In genomic region chr6:132365319-132365907, GRCh38 we compare ENCODE assay signal across 1 cellular context.
TF ChIP-seq lines count a peak whose summit lies in the region.

No MANE protein-coding gene starts in this region.

TF ChIP-seq in GM12878, 131 proteins besides CTCF, POLR2A, EP300 and RAD21 (continued from another document and continues in another):
- no peak; the same call in 1 of the 2 replicates for TF ChIP-seq REST (IDR thresholded peaks at IDR 0.05; ENCODE audit: low read depth, low read length)
- TF ChIP-seq IKZF2 (IDR thresholded peaks at IDR 0.05): peak; percentile 95 to 97
- no peak for TF ChIP-seq RFX5 (IDR thresholded peaks at IDR 0.05; ENCODE audit: low read depth, low read length)
- no peak for TF ChIP-seq RB1 (IDR thresholded peaks at IDR 0.05; ENCODE audit: borderline replicate concordance)
- TF ChIP-seq ZNF622 (IDR thresholded peaks at IDR 0.05): no peak
- TF ChIP-seq KDM1A (IDR thresholded peaks at IDR 0.05; ENCODE audit: borderline replicate concordance): no peak
- no peak for TF ChIP-seq POLR2AphosphoS2 (IDR thresholded peaks at IDR 0.05; ENCODE audit: low read depth, low read length)
- no peak for TF ChIP-seq SREBF2 (IDR thresholded peaks at IDR 0.05; ENCODE audit: low read length)
- TF ChIP-seq ZBTB40 (IDR thresholded peaks at IDR 0.05; ENCODE audit: borderline replicate concordance): no peak
- peak; percentile 84; the same call in 1 of the 2 replicates for TF ChIP-seq BACH1 (IDR thresholded peaks at IDR 0.05; ENCODE audit: borderline replicate concordance)
- TF ChIP-seq STAT1 (conservative IDR thresholded peaks at IDR 0.05): no peak
- no peak for TF ChIP-seq BCLAF1 (IDR thresholded peaks at IDR 0.05)
- peak; percentile 79 for TF ChIP-seq MEF2B (IDR thresholded peaks at IDR 0.05; ENCODE audit: partially characterized antibody, poor library complexity, severe bottlenecking)
- no peak for TF ChIP-seq CEBPZ (IDR thresholded peaks at IDR 0.05; ENCODE audit: low read depth, low read length)
- TF ChIP-seq PAX5 (IDR thresholded peaks at IDR 0.05; ENCODE audit: borderline replicate concordance, low read depth, low read length): peak; percentile 89
- no peak for TF ChIP-seq SIN3A (IDR thresholded peaks at IDR 0.05; ENCODE audit: low read depth, low read length)
- TF ChIP-seq NR2F1 (conservative IDR thresholded peaks at IDR 0.05): peak; percentile 89
- no peak for TF ChIP-seq YBX1 (IDR thresholded peaks at IDR 0.05)
- TF ChIP-seq JUND (IDR thresholded peaks at IDR 0.05; ENCODE audit: low read depth, low read length): peak; percentile 76; the same call in 1 of the 2 replicates
- peak; percentile 99 for TF ChIP-seq ZNF217 (IDR thresholded peaks at IDR 0.05)
- no peak for TF ChIP-seq ZNF687 (IDR thresholded peaks at IDR 0.05)
- TF ChIP-seq ZBTB4 (CRISPR knock-in tag; IDR thresholded peaks at IDR 0.05): no peak
- no peak for TF ChIP-seq POLR2AphosphoS5 (IDR thresholded peaks at IDR 0.05; ENCODE audit: low read length)
- no peak for TF ChIP-seq IRF3 (IDR thresholded peaks at IDR 0.05)
- no peak for TF ChIP-seq CHD4 (IDR thresholded peaks at IDR 0.05)
- TF ChIP-seq FOXK2 (IDR thresholded peaks at IDR 0.05): no peak
- peak; percentile 64; the same call in 1 of the 2 replicates for TF ChIP-seq SREBF1 (IDR thresholded peaks at IDR 0.05; ENCODE audit: low read length)
- no peak for TF ChIP-seq ATF3 (IDR thresholded peaks at IDR 0.05; ENCODE audit: borderline replicate concordance, extremely low read depth, low read depth, low read length)
- peak; percentile 59; the same call in 1 of the 2 replicates for TF ChIP-seq EED (IDR thresholded peaks at IDR 0.05; ENCODE audit: low read depth)
- no peak for TF ChIP-seq PAX8 (IDR thresholded peaks at IDR 0.05)
- no peak for TF ChIP-seq NR2C2 (IDR thresholded peaks at IDR 0.05; ENCODE audit: borderline replicate concordance, control insufficient read depth, insufficient read length, low read depth)
